Comparison of ENCODE assay signal across 8 cellular contexts in the genomic region with DNA sequence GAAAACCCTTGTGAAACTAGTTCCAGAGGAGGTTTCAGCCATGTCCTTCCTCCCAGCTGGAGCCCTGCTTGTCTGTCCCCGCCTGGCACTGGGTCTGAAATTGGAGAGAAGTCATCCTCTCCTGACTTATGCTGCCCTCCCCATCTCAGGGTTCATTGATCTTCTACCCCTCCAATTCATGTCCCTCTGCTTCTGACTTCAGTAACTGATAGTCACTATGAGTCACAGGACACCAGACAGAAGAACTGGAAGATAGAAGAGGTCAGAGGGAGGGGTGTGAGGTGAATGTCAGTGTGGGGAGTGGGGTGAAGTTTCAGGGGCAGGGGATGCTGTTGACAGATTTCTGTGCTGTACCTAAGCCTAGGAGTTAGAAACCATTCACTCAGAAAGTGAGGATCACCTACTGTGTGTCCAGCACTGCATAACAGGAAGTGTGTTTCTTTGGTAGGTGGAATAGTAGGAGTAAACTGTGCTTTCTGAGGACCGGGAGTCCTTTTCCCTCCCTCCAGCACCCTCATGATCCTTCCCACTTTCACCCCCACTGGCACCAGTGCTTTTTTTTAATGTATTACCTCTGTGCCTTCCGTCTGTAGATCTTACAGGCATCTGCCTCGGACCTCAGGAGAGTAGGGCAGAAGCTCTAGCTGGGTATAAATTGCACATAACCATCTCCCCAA. TPM values are rescaled to one million over a fixed set of nuclear protein-coding genes. Genes with fewer than 3 reads are reported as not detected.
DNase-seq lines count a peak whose midpoint lies in the region; ATAC-seq and TF ChIP-seq lines count a peak whose summit lies in the region.

No MANE protein-coding gene starts in this region.

- POLR2A ChIA-PET in CD4-positive, alpha-beta memory T cell (lab: Charles Lee; ENCODE audit: partially characterized antibody), result interaction anchor here (1.0 to 1.3 kb wide), 3 partner anchors 16 to 130 kb away, joined by 3 to 19 read pairs (median 4); a partner anchor contains a TSS

- no peak for DNase-seq in CD4-positive, alpha-beta memory T cell
- no peak for DNase-seq in MG63
- no peak for DNase-seq in coronary artery (ENCODE audit: low spot score)
- DNase-seq in superior temporal gyrus (ENCODE audit: extremely low spot score), result no peak

- peak overlapping the region in 1 of 2 donors; percentile 78 for H3K4me3 ChIP-seq in CD4-positive, alpha-beta memory T cell (ENCODE audit: low read length in 2 of 2)
- H3K4me3 ChIP-seq in MG63, result peak overlapping the region; percentile 80; the same call in 1 of the 2 replicates
- H3K4me3 ChIP-seq in coronary artery, result peak overlapping the region; percentile 88
- peak overlapping the region; percentile 74 to 83 for H3K4me3 ChIP-seq in neutrophil (ENCODE audit: low read depth in 1 of 2, low read length in 1 of 2)

- peak overlapping the region; percentile 75 to 98 (median 94) for H3K27ac Mint-ChIP-seq in CD4-positive, alpha-beta memory T cell

- intact Hi-C loops in CD4-positive, alpha-beta memory T cell (cut with micrococcal nuclease), result no loop called here

- ATAC-seq in HG02588 (IDR thresholded peaks at IDR 0.05; ENCODE audit: unreplicated experiment), result no peak
- no peak for ATAC-seq in HG03095 (IDR thresholded peaks at IDR 0.05; ENCODE audit: unreplicated experiment)
- no peak for ATAC-seq in GM19035 (IDR thresholded peaks at IDR 0.05; ENCODE audit: unreplicated experiment)

- CTCF ChIA-PET in CD4-positive, alpha-beta memory T cell (lab: Charles Lee; ENCODE audit: partially characterized antibody), result no interaction called here

- H3K27me3 Mint-ChIP-seq in CD4-positive, alpha-beta memory T cell, result peaks cover 0 to under 1% of the 10 kb centered on the region in 2 donors

- H3K4me1 Mint-ChIP-seq in CD4-positive, alpha-beta memory T cell, result peaks cover 18 to 37% (median 22%) of the 10 kb centered on the region in 4 donors

- H3K36me3 Mint-ChIP-seq in CD4-positive, alpha-beta memory T cell, result peaks cover 30 to 45% of the 10 kb centered on the region in 2 donors

- H3K9me3 Mint-ChIP-seq in CD4-positive, alpha-beta memory T cell, result no peaks in the 10 kb centered on the region

- peak overlapping the region in 7 of 8 donors; percentile 87 to 95 (median 92) for H3K4me3 Mint-ChIP-seq in CD4-positive, alpha-beta memory T cell

- H3K27me3 ChIP-seq in CD4-positive, alpha-beta memory T cell (ENCODE audit: insufficient read depth, low read length), result no peaks in the 10 kb centered on the region
- H3K27me3 ChIP-seq in MG63 (no peaks in the 10 kb centered on the region), neutrophil (no peaks in the 10 kb centered on the region)

- peak overlapping the region; percentile 87 for H3K27ac ChIP-seq in CD4-positive, alpha-beta memory T cell (ENCODE audit: low read depth, low read length)
- H3K27ac ChIP-seq in coronary artery (peak overlapping the region in 1 of 2 donors; percentile 91), neutrophil (peak overlapping the region; percentile 82)

- no peak for TF ChIP-seq CTCF in coronary artery (IDR thresholded peaks at IDR 0.05)
- no peak for TF ChIP-seq CTCF in neutrophil (IDR thresholded peaks at IDR 0.05)

- no peaks in the 10 kb centered on the region for H3K9me3 ChIP-seq in CD4-positive, alpha-beta memory T cell (ENCODE audit: control insufficient read depth in 1 of 2, low read length in 2 of 2)
- H3K9me3 ChIP-seq in MG63, result no peaks in the 10 kb centered on the region
- H3K9me3 ChIP-seq in neutrophil, result no peaks in the 10 kb centered on the region

- H3K36me3 ChIP-seq in CD4-positive, alpha-beta memory T cell (ENCODE audit: insufficient read depth, low read length), result peaks cover 33% of the 10 kb centered on the region
- H3K36me3 ChIP-seq in MG63, result no peaks in the 10 kb centered on the region
- H3K36me3 ChIP-seq in neutrophil, result peaks cover 62% of the 10 kb centered on the region

- H3K4me1 ChIP-seq in CD4-positive, alpha-beta memory T cell (ENCODE audit: insufficient read depth, low read length), result peaks cover 19% of the 10 kb centered on the region
- H3K4me1 ChIP-seq in neutrophil (ENCODE audit: control insufficient read depth in 1 of 2, insufficient read depth in 1 of 2, low read depth in 1 of 2, low read length in 1 of 2), result peaks cover 5 to 8% of the 10 kb centered on the region in 2 experiments

RNA-seq across cellular contexts. Expression of a gene that starts 0.6 kb away (rescaled TPM):
- total RNA-seq in CD4-positive, alpha-beta memory T cell, result 10 to 100 TPM; 51.6 to 57.6 TPM
- polyA plus RNA-seq in CD4-positive, alpha-beta memory T cell, result 10 to 100 TPM; 81.6 to 81.8 TPM
- total RNA-seq in MG63 (2014; rRNA removed; shearing (Covaris generic); ENCODE audit: low replicate concordance), result 41.8 and 52.0 TPM in 2 replicates

RNA-seq across cellular contexts. Expression of a gene that starts 17.6 kb away (rescaled TPM):
- 10 to 100 TPM; 27.7 to 30.9 TPM for total RNA-seq in CD4-positive, alpha-beta memory T cell
- 10 to 100 TPM in 1 of 2 donors, 1 to 10 TPM in 1; 6.9 to 18.6 TPM for polyA plus RNA-seq in CD4-positive, alpha-beta memory T cell
- total RNA-seq in MG63 (2014; rRNA removed; shearing (Covaris generic); ENCODE audit: low replicate concordance), result 7.6 and 9.3 TPM in 2 replicates
